ENCODE assay signal across 3 cellular contexts in genomic region chr22:43222281-43222680, GRCh38.
TF ChIP-seq lines count a peak whose summit lies in the region.

No MANE protein-coding gene starts in this region.

TF ChIP-seq in SK-N-SH, 30 proteins besides CTCF, POLR2A, EP300 and RAD21 (continues in another document):
- TF ChIP-seq YY1 (IDR thresholded peaks at IDR 0.05; ENCODE audit: low read depth) (no peak), ELF1 (IDR thresholded peaks at IDR 0.05) (no peak), MAX (IDR thresholded peaks at IDR 0.05; ENCODE audit: low read depth) (no peak), SMC3 (IDR thresholded peaks at IDR 0.05; ENCODE audit: low read depth, low read length) (no peak), CHD2 (IDR thresholded peaks at IDR 0.05; ENCODE audit: low read length, partially characterized antibody) (no peak), PBX3 (IDR thresholded peaks at IDR 0.05) (no peak), IRF3 (IDR thresholded peaks at IDR 0.05; ENCODE audit: low read depth, low read length) (no peak), MEF2A (IDR thresholded peaks at IDR 0.05; ENCODE audit: borderline replicate concordance, low read depth) (no peak), FOXM1 (IDR thresholded peaks at IDR 0.05; ENCODE audit: low read depth) (no peak), FOSL2 (IDR thresholded peaks at IDR 0.05; ENCODE audit: borderline replicate concordance, low read depth) (no peak), USF1 (IDR thresholded peaks at IDR 0.05; ENCODE audit: borderline replicate concordance, low read depth) (no peak), GABPA (IDR thresholded peaks at IDR 0.05; ENCODE audit: low read depth) (no peak), TAF1 (IDR thresholded peaks at IDR 0.05; ENCODE audit: borderline replicate concordance, low read depth, low read length) (no peak)

TF ChIP-seq in SK-N-SH treated with all-trans-retinoic acid at 6 μM for 48 hours, 23 proteins besides CTCF, POLR2A, EP300 and RAD21:
- no peak for TF ChIP-seq ZNF70 (CRISPR knock-in tag; IDR thresholded peaks at IDR 0.05)
- TF ChIP-seq ESRRG (CRISPR knock-in tag; IDR thresholded peaks at IDR 0.05), result no peak
- TF ChIP-seq TSHZ2 (CRISPR knock-in tag; IDR thresholded peaks at IDR 0.05), result no peak
- TF ChIP-seq ZFP30 (CRISPR knock-in tag; IDR thresholded peaks at IDR 0.05), result no peak
- TF ChIP-seq POU6F1 (CRISPR knock-in tag; IDR thresholded peaks at IDR 0.05; ENCODE audit: borderline replicate concordance, low read depth), result no peak
- TF ChIP-seq PPARA (CRISPR knock-in tag; IDR thresholded peaks at IDR 0.05; ENCODE audit: borderline replicate concordance), result no peak
- no peak for TF ChIP-seq RARB (CRISPR knock-in tag; IDR thresholded peaks at IDR 0.05)
- TF ChIP-seq TOX (CRISPR knock-in tag; IDR thresholded peaks at IDR 0.05; ENCODE audit: borderline replicate concordance), result no peak
- no peak for TF ChIP-seq TCF4 (CRISPR knock-in tag; IDR thresholded peaks at IDR 0.05; ENCODE audit: borderline replicate concordance)
- no peak for TF ChIP-seq CSRNP3 (CRISPR knock-in tag; IDR thresholded peaks at IDR 0.05)
- TF ChIP-seq ISL1 (CRISPR knock-in tag; IDR thresholded peaks at IDR 0.05), result no peak
- TF ChIP-seq PATZ1 (CRISPR knock-in tag; IDR thresholded peaks at IDR 0.05; ENCODE audit: borderline replicate concordance), result no peak

TF ChIP-seq in H1, 55 proteins besides CTCF, POLR2A, EP300 and RAD21:
- no peak for TF ChIP-seq JUN (IDR thresholded peaks at IDR 0.05; ENCODE audit: low read depth, low read length)
- no peak for TF ChIP-seq HDAC2 (IDR thresholded peaks at IDR 0.05; ENCODE audit: borderline replicate concordance in 1 of 2, low read depth in 2 of 2, low read length in 2 of 2)
- no peak for TF ChIP-seq TCF12 (IDR thresholded peaks at IDR 0.05; ENCODE audit: low read depth, low read length)
- TF ChIP-seq SP4 (IDR thresholded peaks at IDR 0.05; ENCODE audit: low read length), result no peak
- no peak for TF ChIP-seq SRF (IDR thresholded peaks at IDR 0.05; ENCODE audit: low read depth, low read length)
- no peak for TF ChIP-seq SIX5 (IDR thresholded peaks at IDR 0.05; ENCODE audit: low read depth, low read length)
- no peak for TF ChIP-seq CREB1 (IDR thresholded peaks at IDR 0.05)
- TF ChIP-seq E2F6 (IDR thresholded peaks at IDR 0.05), result no peak
- TF ChIP-seq MAFK (IDR thresholded peaks at IDR 0.05; ENCODE audit: low read depth, low read length), result no peak
- TF ChIP-seq ATF3 (IDR thresholded peaks at IDR 0.05; ENCODE audit: insufficient read depth, low read depth, low read length), result no peak
